Comparison of ENCODE assay signal across 22 cellular contexts in genomic region chr12:89140141-89140540, GRCh38.
DNase-seq lines count a peak whose midpoint lies in the region; ATAC-seq and TF ChIP-seq lines count a peak whose summit lies in the region.
"Had no signal": no experiment of that assay in that cellular context is flagged by ENCODE, and none has a peak within 500 bp of the region (broad histone marks: within the 10 kb centered on the region; RNA-seq: fewer than 3 reads in every experiment).

No MANE protein-coding gene starts in this region.

- TF ChIP-seq POLR2A in stomach (IDR thresholded peaks at IDR 0.05): no peak

- peak; percentile 53 for ATAC-seq in RWPE2 (ENCODE audit: low read depth)
- ATAC-seq: A549; CD8-positive, alpha-beta T cell; GM23338 had no signal

- H2BK15ac ChIP-seq in mesenchymal stem cell (ENCODE audit: low read depth, poor library complexity, severe bottlenecking): no peak overlapping the region

- H3K36me3 Mint-ChIP-seq in osteocyte (ENCODE audit: unreplicated experiment): no peaks in the 10 kb centered on the region
- H3K36me3 Mint-ChIP-seq: CD8-positive, alpha-beta T cell; IgD-negative memory B cell had no signal

- H4K91ac ChIP-seq in mesenchymal stem cell (ENCODE audit: low read length): no peak overlapping the region

- H3K4me3 Mint-ChIP-seq in osteocyte (ENCODE audit: unreplicated experiment): no peak overlapping the region
- H3K4me3 Mint-ChIP-seq: B cell; CD8-positive, alpha-beta T cell; GM23338; H9; HFFc6; IgD-negative memory B cell had no signal

- H3K4me1 Mint-ChIP-seq in osteocyte (ENCODE audit: unreplicated experiment): peaks cover 5% of the 10 kb centered on the region
- H3K4me1 Mint-ChIP-seq: B cell, H9 had no signal

- H3K4me3 ChIP-seq in RWPE2 (ENCODE audit: severe bottlenecking) (no peak overlapping the region), mesenchymal stem cell (ENCODE audit: insufficient read depth in 1 of 2, low read depth in 1 of 2, low read length in 2 of 2) (no peak overlapping the region), stomach (no peak overlapping the region)
- H3K4me3 ChIP-seq: A549, GM23338, PC-9 had no signal

- H4K8ac ChIP-seq in mesenchymal stem cell (ENCODE audit: low read length): no peak overlapping the region

- H2BK5ac ChIP-seq in mesenchymal stem cell (ENCODE audit: low read depth, low read length, poor library complexity, severe bottlenecking): no peak overlapping the region

- H3K9ac ChIP-seq in mesenchymal stem cell (ENCODE audit: low read length): no peak overlapping the region
- H3K9ac ChIP-seq: KMS-11 had no signal

- H3K18ac ChIP-seq in mesenchymal stem cell (ENCODE audit: low read depth in 1 of 2, low read length in 2 of 2): no peak overlapping the region

- WGBS in mesenchymal stem cell: 57% methylated on average over 1 of the region's 1 CpG
- WGBS in stomach, 5 donors: 54 to 79% (median 73%) methylated on average over 1 of the region's 1 CpG

- peak; percentile 71 for DNase-seq in EH (ENCODE audit: low read depth)
- DNase-seq in HCEC 1CT: peak; percentile 47
- no peak for DNase-seq in RWPE2 (ENCODE audit: low spot score)
- DNase-seq in mesenchymal stem cell: peak; percentile 33
- DNase-seq in stomach: no peak
- DNase-seq in osteocyte (ENCODE audit: extremely low spot score, unreplicated experiment): no peak
- no peak for DNase-seq in activated CD8-positive, alpha-beta memory T cell treated with anti-CD3 and anti-CD28 coated beads for 24 hours
- DNase-seq: Caco-2; CD8-positive, alpha-beta T cell; DND-41; H9; HFFc6; NCI-H524 treated with DMSO at 0.1 percent for 48 hours; NCI-H774; PC-9; T-helper 1 cell had no signal

- intact Hi-C loops in stomach (cut with DNase I; ENCODE audit: low total_unique reads): no loop called here

- no peak overlapping the region for H3K23ac ChIP-seq in mesenchymal stem cell (ENCODE audit: low read length in 2 of 2)

- no peaks in the 10 kb centered on the region for H3K27me3 Mint-ChIP-seq in osteocyte (ENCODE audit: unreplicated experiment)

- no peak for TF ChIP-seq CTCF in RWPE2 (IDR thresholded peaks at IDR 0.05; ENCODE audit: poor library complexity, severe bottlenecking)
- no peak for TF ChIP-seq CTCF in stomach (IDR thresholded peaks at IDR 0.05)
- TF ChIP-seq CTCF in osteocyte (IDR thresholded peaks at IDR 0.05): no peak

- no peak overlapping the region for H2AFZ ChIP-seq in mesenchymal stem cell (ENCODE audit: low read depth, low read length)
- H2AFZ ChIP-seq: GM23338, PC-9 had no signal

- H2BK120ac ChIP-seq in mesenchymal stem cell (ENCODE audit: low read depth, low read length): no peak overlapping the region

- H3K14ac ChIP-seq in mesenchymal stem cell (ENCODE audit: low read length in 2 of 2): no peak overlapping the region

- no peak overlapping the region for H2BK12ac ChIP-seq in mesenchymal stem cell (ENCODE audit: low read length in 2 of 2)

- H3K27ac Mint-ChIP-seq in osteocyte (ENCODE audit: unreplicated experiment): no peak overlapping the region
- H3K27ac Mint-ChIP-seq: B cell; CD8-positive, alpha-beta T cell; GM23338; H9; IgD-negative memory B cell had no signal

- H2AK5ac ChIP-seq in mesenchymal stem cell (ENCODE audit: low read length, severe bottlenecking): no peak overlapping the region

- no peaks in the 10 kb centered on the region for H3K9me3 Mint-ChIP-seq in osteocyte (ENCODE audit: unreplicated experiment)
- H3K9me3 Mint-ChIP-seq: CD8-positive, alpha-beta T cell; GM23338; H9; HFFc6; IgD-negative memory B cell had no signal

- H3K4me1 ChIP-seq in RWPE2 (ENCODE audit: insufficient read depth, poor library complexity, severe bottlenecking) (peaks cover 41% of the 10 kb centered on the region), mesenchymal stem cell (ENCODE audit: control insufficient read depth, insufficient read depth, low read depth, low read length) (no peaks in the 10 kb centered on the region), stomach (peaks cover 0 to 3% (median 0%) of the 10 kb centered on the region in 4 donors)
- H3K4me1 ChIP-seq: Caco-2 had no signal

- TF ChIP-seq EP300 in stomach (IDR thresholded peaks at IDR 0.05): no peak

- H3K36me3 ChIP-seq in RWPE2 (ENCODE audit: low read depth) (no peaks in the 10 kb centered on the region), mesenchymal stem cell (ENCODE audit: control insufficient read depth in 1 of 2, insufficient read depth in 2 of 2, low read depth in 1 of 2, low read length in 2 of 2) (no peaks in the 10 kb centered on the region), stomach (no peaks in the 10 kb centered on the region)

- H3K79me1 ChIP-seq in mesenchymal stem cell (replicated peaks; ENCODE audit: low read length, poor library complexity, severe bottlenecking): no peaks in the 10 kb centered on the region

- H3K27me3 ChIP-seq in RWPE2 (ENCODE audit: insufficient read depth, poor library complexity, severe bottlenecking): no peaks in the 10 kb centered on the region
- H3K27me3 ChIP-seq in mesenchymal stem cell (ENCODE audit: control insufficient read depth in 1 of 2, insufficient read depth in 1 of 2, low read length in 2 of 2): no peaks in the 10 kb centered on the region
- no peaks in the 10 kb centered on the region for H3K27me3 ChIP-seq in stomach

- H3K4me2 ChIP-seq in mesenchymal stem cell (ENCODE audit: low read length, poor library complexity, severe bottlenecking): no peak overlapping the region
- H3K4me2 ChIP-seq: A549, GM23338, KMS-11, PC-9 had no signal

- H3K9me3 ChIP-seq in RWPE2 (ENCODE audit: severe bottlenecking) (no peaks in the 10 kb centered on the region), mesenchymal stem cell (ENCODE audit: control insufficient read depth, low read length) (no peaks in the 10 kb centered on the region), stomach (no peaks in the 10 kb centered on the region)
- H3K9me3 ChIP-seq: A549, Caco-2 had no signal

- H3K27ac ChIP-seq in RWPE2 (ENCODE audit: poor library complexity, severe bottlenecking): no peak overlapping the region
- H3K27ac ChIP-seq in mesenchymal stem cell (ENCODE audit: low read length, poor library complexity, severe bottlenecking): no peak overlapping the region
- H3K27ac ChIP-seq in stomach: no peak overlapping the region
- H3K27ac ChIP-seq: A549, C4-2B, KMS-11, PC-9 had no signal

- no peak overlapping the region for H3K4ac ChIP-seq in mesenchymal stem cell (ENCODE audit: low read depth in 1 of 2, low read length in 2 of 2)

Comparison
In these comparisons a context has a peak if more than half of its experiments do, and no peak if none do; other contexts are left out.
1. DNase-seq: peak in EH (single experiment), HCEC 1CT (single experiment) and mesenchymal stem cell (single experiment); none in RWPE2 (single experiment), stomach (single experiment), osteocyte (single experiment) and activated CD8-positive, alpha-beta memory T cell treated with anti-CD3 and anti-CD28 coated beads for 24 hours (single experiment).